ENCODE assay signal across 8 cellular contexts in the genomic region with DNA sequence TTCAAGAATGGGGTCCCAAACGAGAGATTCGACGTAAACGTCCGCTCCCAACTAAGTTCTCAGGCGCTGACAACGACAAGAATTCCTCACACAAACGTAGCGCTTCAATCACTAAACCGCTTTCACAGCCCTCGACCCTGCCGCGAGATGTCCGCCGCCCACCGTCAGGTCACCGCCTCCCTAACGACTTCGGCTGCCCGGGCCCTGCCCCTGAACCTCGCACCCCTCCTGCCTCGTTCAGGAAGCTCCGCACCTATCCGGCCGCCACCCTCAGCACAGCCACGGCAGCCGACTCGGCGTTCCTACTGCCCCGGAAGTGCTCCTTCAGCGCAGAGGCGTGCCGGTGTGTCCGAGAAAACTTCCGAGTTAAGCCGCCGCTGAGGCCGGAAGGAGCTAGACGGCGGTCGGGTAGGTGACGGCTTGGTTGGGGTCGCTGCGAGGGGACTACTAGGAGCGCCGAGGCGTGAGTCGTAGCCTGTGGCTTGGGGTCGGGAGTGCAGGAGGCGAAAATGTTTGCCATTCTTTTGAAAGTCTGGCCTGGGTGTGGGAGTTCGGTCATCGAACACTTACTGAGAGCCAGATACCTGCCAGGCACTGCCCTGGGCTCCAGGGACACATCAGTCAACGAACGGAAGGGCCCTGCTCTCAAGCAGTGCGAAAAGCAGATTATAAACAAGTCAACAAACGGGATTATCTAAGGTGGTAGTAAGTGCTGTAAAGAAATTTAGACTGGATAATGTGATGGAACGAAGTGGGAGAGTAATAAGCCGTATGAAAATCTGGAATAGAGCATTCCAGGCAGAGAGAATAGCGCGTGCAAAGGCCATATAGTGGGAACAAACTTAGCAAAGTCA.
DNase-seq lines count a peak whose midpoint lies in the region; ATAC-seq and TF ChIP-seq lines count a peak whose summit lies in the region.

A gene (minus strand): TSS at position 307 of the 854 bp plus-strand sequence. CDS start 3,957 bp downstream, outside the sequence.
A gene (plus strand): TSS at position 364 of the 854 bp plus-strand sequence. CDS start 10,756 bp downstream, outside the sequence.

- peak; percentile 98 for ATAC-seq in GM19025 (IDR thresholded peaks at IDR 0.05; ENCODE audit: low read depth, unreplicated experiment)
- peak; percentile 99 for ATAC-seq in HG03280 (IDR thresholded peaks at IDR 0.05; ENCODE audit: unreplicated experiment)

- DNase-seq in AG10803 (ENCODE audit: low read depth) = peak; percentile 79
- DNase-seq in NCI-H446 (lab: John Stamatoyannopoulos, UW) = peak; percentile 48 to 86
- DNase-seq in activated CD4-positive, CD25-positive, alpha-beta regulatory T cell treated with anti-CD3 and anti-CD28 coated beads, Interleukin-2, amount 50 U/mL, for 16 hours (ENCODE audit: low read depth, low spot score) = peak; percentile 81
- peak; percentile 83 for DNase-seq in central memory CD4-positive, alpha-beta T cell
- peak; percentile 91 for DNase-seq in iris pigment epithelial cell (ENCODE audit: low read depth)
- peak; percentile 83 to 86 for DNase-seq in stimulated activated CD4-positive, alpha-beta T cell treated with anti-CD3 and anti-CD28 coated beads, Interleukin-12 subunit alpha, Interleukin-12 subunit beta, amount 100 ng/mL, for 24 hours (ENCODE audit: low read depth in 2 of 2)

- H3K4me3 ChIP-seq in AG10803 (ENCODE audit: low read length) = peak within 1 kb of the TSS; percentile 94

- no peak for TF ChIP-seq CTCF in AG10803 (conservative IDR thresholded peaks at IDR 0.05; ENCODE audit: low read length)

Comparison
In these comparisons a context has a peak if more than half of its experiments do, and no peak if none do; other contexts are left out.
1. Peak in every context shown above with its lines: DNase-seq, ATAC-seq and H3K4me3 ChIP-seq.